24 cellular contexts compared by ENCODE assay signal in the genomic region with DNA sequence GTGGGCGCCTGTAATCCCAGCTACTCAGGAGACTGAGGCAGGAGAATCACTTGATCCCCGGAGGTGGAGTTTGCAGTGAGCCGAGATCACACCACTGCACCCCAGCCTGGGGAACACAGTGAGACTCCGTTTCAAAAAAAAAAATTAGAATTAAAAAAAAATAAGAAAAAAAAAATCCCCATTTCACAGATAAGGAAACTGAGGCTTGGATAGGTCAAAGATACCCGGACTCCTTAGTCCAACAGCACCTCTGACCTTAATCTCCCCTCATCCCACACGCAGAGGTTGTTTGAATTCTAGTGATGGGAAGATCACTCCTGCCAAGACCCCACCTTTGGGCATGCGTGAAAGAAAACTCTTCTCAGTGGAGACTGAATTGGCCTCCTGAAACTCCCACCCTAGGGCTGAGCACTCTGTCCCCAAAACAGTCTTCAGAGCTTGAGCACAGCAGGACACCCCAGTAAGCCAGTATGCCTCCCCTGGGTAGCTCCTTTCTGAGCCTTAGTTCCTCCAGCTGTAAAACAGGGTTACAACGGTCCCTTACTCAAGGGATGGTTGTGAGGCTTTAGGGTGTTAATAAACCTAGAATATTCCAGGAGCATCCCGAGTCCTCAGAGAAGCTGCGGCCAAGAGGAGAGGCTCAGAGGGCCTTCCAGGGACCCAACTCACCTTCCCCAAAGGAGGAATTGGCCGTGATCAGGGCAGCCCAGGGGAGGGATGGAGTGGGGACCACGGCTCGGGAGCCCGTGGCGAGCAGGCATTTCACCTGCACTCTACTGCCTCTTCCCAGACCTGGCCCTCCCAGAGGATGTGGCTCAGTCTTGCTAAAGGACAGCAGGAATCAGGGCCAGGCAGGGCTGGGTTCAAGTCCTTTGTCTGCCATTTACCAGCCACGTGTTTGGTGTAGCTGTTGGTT.
"Had no signal": no experiment of that assay in that cellular context is flagged by ENCODE, and none has a peak within 500 bp of the region (broad histone marks: within the 10 kb centered on the region; RNA-seq: fewer than 3 reads in every experiment).

No MANE protein-coding gene starts in this region.

- H3K79me2 ChIP-seq: hepatocyte had no signal

- H3K9me3 Mint-ChIP-seq: memory B cell; natural killer cell; stimulated activated naive CD8-positive, alpha-beta T cell treated with anti-CD3 and anti-CD28 coated beads, Interleukin-15, amount 100 ng/mL, for 72 hours had no signal

- FAIRE-seq: colon, kidney had no signal

- H3K4me3 Mint-ChIP-seq: memory B cell; natural killer cell; stimulated activated naive CD8-positive, alpha-beta T cell treated with anti-CD3 and anti-CD28 coated beads, Interleukin-15, amount 100 ng/mL, for 72 hours had no signal

- H3K9me3 ChIP-seq: gastrocnemius medialis, heart left ventricle, prostate gland, right atrium auricular region, thyroid gland had no signal

- DNase-seq: dorsolateral prefrontal cortex; effector CD4-positive, alpha-beta T cell; foreskin fibroblast; gastrocnemius medialis; kidney; natural killer cell; stimulated activated CD4-positive, alpha-beta T cell treated with anti-CD3 and anti-CD28 coated beads, Interleukin-12 subunit alpha, Interleukin-12 subunit beta, amount 100 ng/mL, for 4 hours; stimulated activated CD4-positive, alpha-beta T cell treated with anti-CD3 and anti-CD28 coated beads, Interleukin-1b, Interleukin-23, amount 100 ng/mL, for 48 hours; stimulated activated CD4-positive, alpha-beta T cell treated with anti-CD3 and anti-CD28 coated beads, Interleukin-4, amount 100 ng/mL, for 1 hour; stimulated activated CD8-positive, alpha-beta memory T cell treated with anti-CD3 and anti-CD28 coated beads, Interleukin-4, amount 100 ng/mL, for 48 hours; stimulated activated naive CD4-positive, alpha-beta T cell; stimulated activated naive CD8-positive, alpha-beta T cell treated with anti-CD3 and anti-CD28 coated beads, Interleukin-15, amount 100 ng/mL, for 72 hours; thyroid gland; trophoblast cell had no signal

- H3K4me2 ChIP-seq: hepatocyte, smooth muscle cell had no signal

- H2AFZ ChIP-seq: hepatocyte had no signal

- H3K36me3 Mint-ChIP-seq: natural killer cell had no signal

- H3K27ac ChIP-seq: dorsolateral prefrontal cortex, epithelial cell of prostate, gastrocnemius medialis, heart left ventricle, hepatocyte, prostate gland, right atrium auricular region had no signal

- ATAC-seq: gastrocnemius medialis; natural killer cell; sciatic nerve; stimulated activated naive CD8-positive, alpha-beta T cell treated with anti-CD3 and anti-CD28 coated beads, Interleukin-15, amount 100 ng/mL, for 72 hours had no signal

- H3K4me1 Mint-ChIP-seq: natural killer cell; stimulated activated naive CD8-positive, alpha-beta T cell treated with anti-CD3 and anti-CD28 coated beads, Interleukin-15, amount 100 ng/mL, for 72 hours had no signal

- H3K4me1 ChIP-seq: gastrocnemius medialis, right atrium auricular region had no signal

- H3K36me3 ChIP-seq: gastrocnemius medialis, heart left ventricle, prostate gland, right atrium auricular region, thyroid gland had no signal

- H3K27me3 ChIP-seq: dorsolateral prefrontal cortex, gastrocnemius medialis, hepatocyte, right atrium auricular region, thyroid gland had no signal

- H3K27ac Mint-ChIP-seq: memory B cell, natural killer cell had no signal

- H3K4me3 ChIP-seq: dorsolateral prefrontal cortex, gastrocnemius medialis, heart left ventricle, hepatocyte, lung, prostate gland, right atrium auricular region, smooth muscle cell, thyroid gland had no signal
